In genomic region chr2:39020383-39020782, GRCh38 we compare ENCODE assay signal across 2 cellular contexts.
TF ChIP-seq lines count a peak whose summit lies in the region.

No MANE protein-coding gene starts in this region.

TF ChIP-seq in A549, 52 proteins besides CTCF, POLR2A, EP300 and RAD21 (continued from another document):
- no peak for TF ChIP-seq KDM5A (IDR thresholded peaks at IDR 0.05)
- no peak for TF ChIP-seq CEBPB (IDR thresholded peaks at IDR 0.05)

TF ChIP-seq in GM23338, 12 proteins besides CTCF, POLR2A, EP300 and RAD21 (continued from another document):
- TF ChIP-seq ZNF462 (CRISPR knock-in tag; IDR thresholded peaks at IDR 0.05) = no peak
- no peak for TF ChIP-seq NANOG (IDR thresholded peaks at IDR 0.05; ENCODE audit: borderline replicate concordance)
- TF ChIP-seq ETS1 (IDR thresholded peaks at IDR 0.05) = no peak
- TF ChIP-seq JUNB (IDR thresholded peaks at IDR 0.05; ENCODE audit: unreplicated experiment) = no peak
- no peak for TF ChIP-seq ZNF331 (CRISPR knock-in tag; IDR thresholded peaks at IDR 0.05; ENCODE audit: low read depth)
- no peak for TF ChIP-seq REST (IDR thresholded peaks at IDR 0.05; ENCODE audit: unreplicated experiment)
- no peak for TF ChIP-seq POLR2AphosphoS5 (IDR thresholded peaks at IDR 0.05; ENCODE audit: low read depth)
